ENCODE assay signal across 8 cellular contexts in the genomic region with DNA sequence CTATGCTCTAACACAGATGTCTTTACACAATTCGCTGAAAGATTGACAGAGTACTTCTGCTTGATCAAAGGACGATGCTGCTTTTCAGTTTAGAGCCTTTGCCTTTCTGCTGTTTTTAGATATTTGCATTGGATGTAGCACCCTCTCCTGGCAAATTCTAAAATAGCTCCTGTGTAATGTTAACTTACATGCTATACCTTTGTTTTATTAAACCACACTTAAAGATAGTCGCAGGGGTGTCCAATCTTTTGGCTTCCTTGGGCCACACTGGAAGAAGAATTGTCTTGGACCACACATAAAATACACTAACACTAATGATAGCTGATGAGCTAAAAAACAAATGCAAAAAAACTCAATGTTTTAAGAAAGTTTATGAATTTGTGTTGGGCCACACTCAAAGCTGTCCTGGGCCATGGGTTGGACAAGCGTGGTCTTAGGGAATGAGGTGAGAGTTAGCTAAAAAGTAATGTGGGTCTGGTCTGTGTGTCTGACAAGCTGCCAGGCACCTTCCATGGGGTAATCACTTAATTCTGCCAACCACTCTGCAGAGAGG.
A peak's percentile ranks its signal among the peaks of the same experiment; 100 is the strongest.
DNase-seq lines count a peak whose midpoint lies in the region; ATAC-seq, FAIRE-seq and TF ChIP-seq lines count a peak whose summit lies in the region.

No MANE protein-coding gene starts in this region.

- H3K9me3 Mint-ChIP-seq in activated T-helper 1 cell treated with anti-CD3 and anti-CD28 coated beads, Interleukin-12 subunit alpha, Interleukin-12 subunit beta, Interleukin-2, Interleukin-4 antibody, amounts not matched to agents 30 ng/mL and 10 ng/mL and 1 ng/mL, durations not matched to agents 14 hours and 24 hours and 36 hours = no peaks in the 10 kb centered on the region

- H3K36me3 Mint-ChIP-seq in activated T-helper 1 cell treated with anti-CD3 and anti-CD28 coated beads, Interleukin-12 subunit alpha, Interleukin-12 subunit beta, Interleukin-2, Interleukin-4 antibody, amounts not matched to agents 30 ng/mL and 10 ng/mL and 1 ng/mL, durations not matched to agents 14 hours and 24 hours and 36 hours (ENCODE audit: low read depth) = peaks cover 4% of the 10 kb centered on the region

- H3K27ac Mint-ChIP-seq in activated T-helper 1 cell treated with anti-CD3 and anti-CD28 coated beads, Interleukin-12 subunit alpha, Interleukin-12 subunit beta, Interleukin-2, Interleukin-4 antibody, amounts not matched to agents 30 ng/mL and 10 ng/mL and 1 ng/mL, durations not matched to agents 14 hours and 24 hours and 36 hours = no peak overlapping the region

- H3K4me3 ChIP-seq in cardiac muscle cell = no peak overlapping the region

- H3K36me3 ChIP-seq in cardiac muscle cell = no peaks in the 10 kb centered on the region

- no peak overlapping the region for H3K4me3 Mint-ChIP-seq in activated T-helper 1 cell treated with anti-CD3 and anti-CD28 coated beads, Interleukin-12 subunit alpha, Interleukin-12 subunit beta, Interleukin-2, Interleukin-4 antibody, amounts not matched to agents 30 ng/mL and 10 ng/mL and 1 ng/mL, durations not matched to agents 14 hours and 24 hours and 36 hours

- H3K4me1 ChIP-seq in cardiac muscle cell (ENCODE audit: low read depth) = no peaks in the 10 kb centered on the region

- H3K4me1 Mint-ChIP-seq in activated T-helper 1 cell treated with anti-CD3 and anti-CD28 coated beads, Interleukin-12 subunit alpha, Interleukin-12 subunit beta, Interleukin-2, Interleukin-4 antibody, amounts not matched to agents 30 ng/mL and 10 ng/mL and 1 ng/mL, durations not matched to agents 14 hours and 24 hours and 36 hours (ENCODE audit: low read depth) = no peaks in the 10 kb centered on the region

- peak; percentile 60 for TF ChIP-seq CTCF in cardiac muscle cell (IDR thresholded peaks at IDR 0.05; ENCODE audit: low read depth, low read length)

- no peaks in the 10 kb centered on the region for H3K27me3 Mint-ChIP-seq in activated T-helper 1 cell treated with anti-CD3 and anti-CD28 coated beads, Interleukin-12 subunit alpha, Interleukin-12 subunit beta, Interleukin-2, Interleukin-4 antibody, amounts not matched to agents 30 ng/mL and 10 ng/mL and 1 ng/mL, durations not matched to agents 14 hours and 24 hours and 36 hours (ENCODE audit: insufficient read depth)

- DNase-seq in D341Med (ENCODE audit: low spot score) (peak; percentile 44), GM19239 (ENCODE audit: insufficient read length, low spot score) (peak; percentile 9), NCI-H2227 (lab: John Stamatoyannopoulos, UW; ENCODE audit: unreplicated experiment) (peak; percentile 49), cardiac muscle cell (ENCODE audit: low read depth in 1 of 2, low spot score in 1 of 2) (peak; percentile 59 to 84), pulmonary artery endothelial cell (ENCODE audit: low read depth, low spot score) (peak; percentile 46), occipital lobe (lab: John Stamatoyannopoulos, UW) (no peak)
- DNase-seq in activated T-helper 1 cell treated with anti-CD3 and anti-CD28 coated beads, Interleukin-12 subunit alpha, Interleukin-12 subunit beta, Interleukin-2, Interleukin-4 antibody, amounts not matched to agents 30 ng/mL and 10 ng/mL and 1 ng/mL, durations not matched to agents 14 hours and 24 hours and 36 hours (ENCODE audit: low spot score) = peak; percentile 4

- intact Hi-C loops in activated T-helper 1 cell treated with anti-CD3 and anti-CD28 coated beads, Interleukin-12 subunit alpha, Interleukin-12 subunit beta, Interleukin-2, Interleukin-4 antibody, amounts not matched to agents 30 ng/mL and 10 ng/mL and 1 ng/mL, durations not matched to agents 14 hours and 24 hours and 36 hours (cut with micrococcal nuclease) = loop anchor here (1.0 to 2.0 kb wide), 6 partner anchors 45 to 390 kb away; no protein-coding TSS in a partner anchor

- FAIRE-seq in GM19239 (lab: Jason Lieb, UNC) = no peak

- no peaks in the 10 kb centered on the region for H3K27me3 ChIP-seq in cardiac muscle cell

- H3K27ac ChIP-seq in cardiac muscle cell = no peak overlapping the region

- no peaks in the 10 kb centered on the region for H3K9me3 ChIP-seq in cardiac muscle cell (ENCODE audit: low read depth)

- no peak for ATAC-seq in HG02588 (IDR thresholded peaks at IDR 0.05; ENCODE audit: unreplicated experiment)
